Comparison of ENCODE assay signal across 28 cellular contexts in the genomic region with DNA sequence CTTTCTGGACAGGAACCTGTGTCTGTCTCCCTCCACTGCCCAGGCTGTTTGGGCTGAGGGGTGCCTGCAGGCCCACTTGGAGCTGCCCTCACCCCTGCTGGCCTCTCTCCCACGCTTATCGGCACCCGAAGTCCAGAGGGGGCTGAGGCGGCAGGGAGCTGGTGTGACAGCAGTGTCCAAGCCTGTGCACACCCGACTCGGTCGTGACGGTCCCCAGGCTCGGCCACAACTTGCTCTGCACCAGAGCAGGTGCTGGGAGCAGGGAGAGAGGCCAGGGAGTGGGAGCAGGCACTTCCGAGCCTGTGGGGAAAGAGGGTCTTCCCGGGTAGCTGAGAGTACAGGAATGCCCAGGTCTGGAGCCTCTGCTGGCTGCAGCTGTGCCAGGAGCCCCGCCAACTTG.
"Had no signal": no experiment of that assay in that cellular context is flagged by ENCODE, and none has a peak within 500 bp of the region (broad histone marks: within the 10 kb centered on the region; RNA-seq: fewer than 3 reads in every experiment).

No MANE protein-coding gene starts in this region.

- H3K27ac Mint-ChIP-seq: dendritic cell treated with granulocyte-macrophage colony-stimulating factor and Interleukin-4, amounts not matched to agents 40 ng/mL and 50 ng/mL, for 4 days; effector memory CD8-positive, alpha-beta T cell; endodermal cell had no signal

- H3K27me3 ChIP-seq: colonic mucosa, dorsolateral prefrontal cortex, esophagus muscularis mucosa, esophagus squamous epithelium, foreskin keratinocyte, gastrocnemius medialis, gastroesophageal sphincter, heart left ventricle, heart right ventricle had no signal

- H3K9me3 ChIP-seq: colonic mucosa, esophagus muscularis mucosa, esophagus squamous epithelium, gastrocnemius medialis, gastroesophageal sphincter, heart left ventricle, heart right ventricle had no signal

- H3K27ac ChIP-seq: colonic mucosa, coronary artery, epithelial cell of prostate, esophagus muscularis mucosa, esophagus squamous epithelium, foreskin keratinocyte, gastrocnemius medialis, gastroesophageal sphincter, heart left ventricle, heart right ventricle had no signal

- H3K4me3 Mint-ChIP-seq: dendritic cell treated with granulocyte-macrophage colony-stimulating factor and Interleukin-4, amounts not matched to agents 40 ng/mL and 50 ng/mL, for 4 days; effector memory CD8-positive, alpha-beta T cell; endodermal cell had no signal

- H3K4me1 ChIP-seq: colonic mucosa, foreskin keratinocyte had no signal

- DNase-seq: colonic mucosa; cortex of kidney; dermis blood vessel endothelial cell; dorsolateral prefrontal cortex; effector CD4-positive, alpha-beta T cell; effector CD8-positive, alpha-beta T cell; effector memory CD4-positive, alpha-beta T cell; effector memory CD8-positive, alpha-beta T cell; endodermal cell; erythroblast; esophagus squamous epithelium; foreskin fibroblast; foreskin keratinocyte; foreskin melanocyte; gastrocnemius medialis; head of caudate nucleus; heart left ventricle; heart right ventricle had no signal

- H3K4me3 ChIP-seq: colonic mucosa, coronary artery, dorsolateral prefrontal cortex, esophagus muscularis mucosa, esophagus squamous epithelium, gastrocnemius medialis, gastroesophageal sphincter, heart left ventricle, heart right ventricle had no signal

- ATAC-seq: effector memory CD8-positive, alpha-beta T cell; esophagus mucosa; foreskin keratinocyte; gastrocnemius medialis; gastroesophageal sphincter; heart left ventricle had no signal

- H3K9me3 Mint-ChIP-seq: dendritic cell treated with granulocyte-macrophage colony-stimulating factor and Interleukin-4, amounts not matched to agents 40 ng/mL and 50 ng/mL, for 4 days; effector memory CD8-positive, alpha-beta T cell had no signal

- FAIRE-seq: colon, endometrium, endothelial cell of umbilical vein, frontal cortex had no signal

- H3K27me3 Mint-ChIP-seq: dendritic cell treated with granulocyte-macrophage colony-stimulating factor and Interleukin-4, amounts not matched to agents 40 ng/mL and 50 ng/mL, for 4 days; effector memory CD8-positive, alpha-beta T cell had no signal

- H3K36me3 ChIP-seq: colonic mucosa, esophagus muscularis mucosa, gastrocnemius medialis, gastroesophageal sphincter, heart left ventricle had no signal
